ENCODE assay signal across 22 cellular contexts in genomic region chr5:133235696-133236426, GRCh38.
DNase-seq lines count a peak whose midpoint lies in the region; ATAC-seq and TF ChIP-seq lines count a peak whose summit lies in the region.
"Had no signal": no experiment of that assay in that cellular context is flagged by ENCODE, and none has a peak within 500 bp of the region (broad histone marks: within the 10 kb centered on the region; RNA-seq: fewer than 3 reads in every experiment).

No MANE protein-coding gene starts in this region.

- POLR2A ChIA-PET in Caco-2 (lab: Charles Lee): no interaction called here

- no peaks in the 10 kb centered on the region for H4K20me1 ChIP-seq in neural progenitor cell (ENCODE audit: low read depth)

- no peak for TF ChIP-seq POLR2A in gastrocnemius medialis (IDR thresholded peaks at IDR 0.05)

- H3K9me3 ChIP-seq in Caco-2: no peaks in the 10 kb centered on the region
- H3K9me3 ChIP-seq in endodermal cell (ENCODE audit: control insufficient read depth, low read length): no peaks in the 10 kb centered on the region
- no peaks in the 10 kb centered on the region for H3K9me3 ChIP-seq in neural progenitor cell (ENCODE audit: low read depth)
- H3K9me3 ChIP-seq in gastrocnemius medialis: no peaks in the 10 kb centered on the region
- H3K9me3 ChIP-seq: left lung, spleen, stomach had no signal

- H3K27ac ChIP-seq in endodermal cell (ENCODE audit: low read depth, low read length) (no peak overlapping the region), neural progenitor cell (no peak overlapping the region), gastrocnemius medialis (no peak overlapping the region)
- H3K27ac ChIP-seq: left lung, spleen, stomach had no signal

- H3K79me2 ChIP-seq in neural progenitor cell (ENCODE audit: low read depth): no peaks in the 10 kb centered on the region

- no peaks in the 10 kb centered on the region for H3K27me3 ChIP-seq in Caco-2 (replicated peaks; ENCODE audit: control insufficient read depth, insufficient read depth, low read length)
- H3K27me3 ChIP-seq in endodermal cell (ENCODE audit: control insufficient read depth, insufficient read depth, low read length, poor library complexity, severe bottlenecking): no peaks in the 10 kb centered on the region
- H3K27me3 ChIP-seq in neural progenitor cell: no peaks in the 10 kb centered on the region
- H3K27me3 ChIP-seq in gastrocnemius medialis: no peaks in the 10 kb centered on the region
- H3K27me3 ChIP-seq: left lung, spleen had no signal

- no peak for TF ChIP-seq CTCF in Caco-2 (IDR thresholded peaks at IDR 0.05; ENCODE audit: insufficient read depth in 1 of 2, low read depth in 1 of 2, low read length in 1 of 2, severe bottlenecking in 1 of 2, unreplicated experiment in 1 of 2)
- no peak for TF ChIP-seq CTCF in endodermal cell (conservative IDR thresholded peaks at IDR 0.05)
- no peak for TF ChIP-seq CTCF in neural progenitor cell (IDR thresholded peaks at IDR 0.05)
- TF ChIP-seq CTCF in gastrocnemius medialis (IDR thresholded peaks at IDR 0.05 in 4 of 5, conservative IDR thresholded peaks at IDR 0.05 in 1 of 5): no peak

- H3K36me3 Mint-ChIP-seq in Caco-2 (ENCODE audit: insufficient read depth, unreplicated experiment) (peaks cover 6% of the 10 kb centered on the region), endodermal cell (ENCODE audit: low read depth) (no peaks in the 10 kb centered on the region), neural progenitor cell (no peaks in the 10 kb centered on the region)
- H3K36me3 Mint-ChIP-seq: activated naive CD4-positive, alpha-beta T cell treated with anti-CD3 and anti-CD28 coated beads, Interleukin-2, amount 10 ng/mL, durations not matched to agents 7 days and 5 days had no signal

- no peak overlapping the region for H3K4me3 Mint-ChIP-seq in Caco-2 (ENCODE audit: unreplicated experiment)
- H3K4me3 Mint-ChIP-seq in endodermal cell: no peak overlapping the region
- H3K4me3 Mint-ChIP-seq in neural progenitor cell: no peak overlapping the region
- H3K4me3 Mint-ChIP-seq: activated CD8-positive, alpha-beta T cell treated with anti-CD3 and anti-CD28 coated beads for 36 hours; activated naive CD4-positive, alpha-beta T cell treated with anti-CD3 and anti-CD28 coated beads, Interleukin-2, amount 10 ng/mL, durations not matched to agents 7 days and 5 days; activated T-helper 17 cell treated with anti-CD3 and anti-CD28 coated beads, Interleukin-2, amount 50 U/mL, for 72 hours; T-helper 2 cell treated with Interferon-gamma antibody and Interleukin-4, amounts not matched to agents 5 μg/mL and 100 μg/mL, for 36 hours had no signal

- ATAC-seq in gastrocnemius medialis: no peak
- ATAC-seq in GM19035 (IDR thresholded peaks at IDR 0.05; ENCODE audit: unreplicated experiment): no peak
- no peak for ATAC-seq in GM19463 (IDR thresholded peaks at IDR 0.05; ENCODE audit: unreplicated experiment)
- ATAC-seq: activated CD8-positive, alpha-beta T cell treated with anti-CD3 and anti-CD28 coated beads for 36 hours; activated T-helper 17 cell treated with anti-CD3 and anti-CD28 coated beads, Interleukin-2, amount 50 U/mL, for 72 hours; left lung had no signal

- peaks cover 15% of the 10 kb centered on the region for H3K4me1 Mint-ChIP-seq in Caco-2 (ENCODE audit: low read depth, unreplicated experiment)
- peaks cover 13% of the 10 kb centered on the region for H3K4me1 Mint-ChIP-seq in endodermal cell
- peaks cover 29% of the 10 kb centered on the region for H3K4me1 Mint-ChIP-seq in neural progenitor cell

- H3F3A ChIP-seq in neural progenitor cell (ENCODE audit: low read depth): no peaks in the 10 kb centered on the region

- BruUV-seq in Caco-2 (replicated peaks; lab: Mats Ljungman, UMichigan): no TSS peak

- CTCF ChIA-PET in Caco-2 (lab: Charles Lee): no interaction called here

- intact Hi-C loops in Caco-2 (cut with micrococcal nuclease; ENCODE audit: unreplicated experiment): no loop called here
- intact Hi-C loops in gastrocnemius medialis (cut with DNase I; ENCODE audit: low total_unique reads): no loop called here

- no peaks in the 10 kb centered on the region for H3K9me3 Mint-ChIP-seq in Caco-2 (ENCODE audit: unreplicated experiment)
- H3K9me3 Mint-ChIP-seq in endodermal cell: peaks cover 6% of the 10 kb centered on the region
- peaks cover 5% of the 10 kb centered on the region for H3K9me3 Mint-ChIP-seq in neural progenitor cell
- H3K9me3 Mint-ChIP-seq: activated naive CD4-positive, alpha-beta T cell treated with anti-CD3 and anti-CD28 coated beads, Interleukin-2, amount 10 ng/mL, durations not matched to agents 7 days and 5 days; activated T-helper 17 cell treated with anti-CD3 and anti-CD28 coated beads, Interleukin-2, amount 50 U/mL, for 72 hours; T-helper 2 cell treated with Interferon-gamma antibody and Interleukin-4, amounts not matched to agents 5 μg/mL and 100 μg/mL, for 36 hours had no signal

- H3K4me3 ChIP-seq in Caco-2 (ENCODE audit: low read depth, low read length): no peak overlapping the region
- H3K4me3 ChIP-seq in endodermal cell (ENCODE audit: low read length): no peak overlapping the region
- no peak overlapping the region for H3K4me3 ChIP-seq in neural progenitor cell
- H3K4me3 ChIP-seq in gastrocnemius medialis: no peak overlapping the region
- H3K4me3 ChIP-seq: left lung, spleen, stomach had no signal

- no peak overlapping the region for H2AFZ ChIP-seq in neural progenitor cell (replicated peaks)

- peaks cover 5% of the 10 kb centered on the region for H3K27me3 Mint-ChIP-seq in Caco-2 (ENCODE audit: insufficient read depth, unreplicated experiment)
- H3K27me3 Mint-ChIP-seq in endodermal cell (ENCODE audit: insufficient read depth): no peaks in the 10 kb centered on the region
- peaks cover 7% of the 10 kb centered on the region for H3K27me3 Mint-ChIP-seq in neural progenitor cell (ENCODE audit: insufficient read depth, low read depth)
- H3K27me3 Mint-ChIP-seq: activated CD8-positive, alpha-beta T cell treated with anti-CD3 and anti-CD28 coated beads for 36 hours had no signal

- H3K4me2 ChIP-seq in neural progenitor cell: no peak overlapping the region

- DNase-seq in Caco-2 (no peak), HPDE6-E6E7 (ENCODE audit: extremely low spot score) (peak; percentile 58), endodermal cell (peak; percentile 48), neural progenitor cell (ENCODE audit: low spot score) (no peak), gastrocnemius medialis (no peak)
- no peak for DNase-seq in stimulated activated naive CD4-positive, alpha-beta T cell (lab: John Stamatoyannopoulos, UW)
- DNase-seq: ACHN; activated CD8-positive, alpha-beta T cell treated with anti-CD3 and anti-CD28 coated beads for 36 hours; activated naive CD4-positive, alpha-beta T cell treated with anti-CD3 and anti-CD28 coated beads, Interleukin-2, amount 10 ng/mL, durations not matched to agents 7 days and 5 days; HCEC 1CT; left lung; NCI-H1092 treated with DMSO at 0.1 percent for 48 hours; NCI-H1694 treated with DMSO at 0.1 percent for 48 hours; NCI-H2171; NCI-H82; spleen; stimulated activated CD4-positive, alpha-beta T cell treated with anti-CD3 and anti-CD28 coated beads, Interleukin-2, amount 100 ng/mL, for 24 hours; stomach had no signal

- no peak overlapping the region for H3K9ac ChIP-seq in endodermal cell (ENCODE audit: extremely low read depth, low read length, poor library complexity, severe bottlenecking)
- H3K9ac ChIP-seq in neural progenitor cell: no peak overlapping the region

- H3K36me3 ChIP-seq in Caco-2 (ENCODE audit: control insufficient read depth, insufficient read depth, low read length): no peaks in the 10 kb centered on the region
- no peaks in the 10 kb centered on the region for H3K36me3 ChIP-seq in endodermal cell (ENCODE audit: control insufficient read depth, insufficient read depth, low read length)
- no peaks in the 10 kb centered on the region for H3K36me3 ChIP-seq in neural progenitor cell
- no peaks in the 10 kb centered on the region for H3K36me3 ChIP-seq in gastrocnemius medialis
- H3K36me3 ChIP-seq: left lung, spleen, stomach had no signal

- H3K4me1 ChIP-seq in Caco-2: peaks cover 10% of the 10 kb centered on the region
- no peaks in the 10 kb centered on the region for H3K4me1 ChIP-seq in endodermal cell (ENCODE audit: control insufficient read depth, insufficient read depth, low read length)
- H3K4me1 ChIP-seq in neural progenitor cell: no peaks in the 10 kb centered on the region
- no peaks in the 10 kb centered on the region for H3K4me1 ChIP-seq in gastrocnemius medialis
- H3K4me1 ChIP-seq: spleen, stomach had no signal

- 95% methylated on average over 7 to 9 of the region's 9 CpGs for WGBS in endodermal cell (ENCODE audit: insufficient coverage in 1 of 2, insufficient read length in 1 of 2), 2 experiments

- H3K27ac Mint-ChIP-seq in Caco-2 (ENCODE audit: unreplicated experiment): peak overlapping the region; percentile 58
- H3K27ac Mint-ChIP-seq in endodermal cell: no peak overlapping the region
- H3K27ac Mint-ChIP-seq in neural progenitor cell: peak overlapping the region; percentile 50
- H3K27ac Mint-ChIP-seq: activated CD8-positive, alpha-beta T cell treated with anti-CD3 and anti-CD28 coated beads for 36 hours; activated naive CD4-positive, alpha-beta T cell treated with anti-CD3 and anti-CD28 coated beads, Interleukin-2, amount 10 ng/mL, durations not matched to agents 7 days and 5 days; activated T-helper 17 cell treated with anti-CD3 and anti-CD28 coated beads, Interleukin-2, amount 50 U/mL, for 72 hours; T-helper 2 cell treated with Interferon-gamma antibody and Interleukin-4, amounts not matched to agents 5 μg/mL and 100 μg/mL, for 36 hours had no signal

- in situ Hi-C loops in gastrocnemius medialis (cut with MboI; ENCODE audit: low sequenced_read_pairs in 4 of 4): no loop called here

Comparison
In these comparisons a context has a peak if more than half of its experiments do, and no peak if none do; other contexts are left out.
1. DNase-seq: peak in HPDE6-E6E7 (single experiment) and endodermal cell (single experiment); none in Caco-2 (0 of 2), neural progenitor cell (single experiment), gastrocnemius medialis (0 of 2) and stimulated activated naive CD4-positive, alpha-beta T cell (0 of 6).